10 cellular contexts compared by ENCODE assay signal in the genomic region with DNA sequence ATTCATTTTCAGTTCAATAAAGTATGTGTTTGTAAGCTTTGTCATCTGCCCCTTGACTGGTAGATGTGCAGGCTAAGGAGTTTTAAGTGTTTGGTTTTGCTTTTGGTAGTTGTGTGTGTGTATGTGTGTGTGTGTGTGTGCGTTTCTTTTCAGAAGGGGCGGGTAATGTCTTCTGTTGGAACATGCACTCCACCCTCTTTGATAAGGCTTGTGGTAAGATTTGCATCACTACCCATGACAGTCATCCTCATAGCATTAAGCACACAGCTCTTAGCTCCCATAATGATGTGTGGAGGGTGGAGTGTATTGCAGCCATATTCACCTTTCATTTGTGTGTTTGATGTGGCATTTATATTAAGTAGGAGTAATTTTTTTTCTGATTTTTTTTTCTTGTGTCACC.
A peak's percentile ranks its signal among the peaks of the same experiment; 100 is the strongest.
DNase-seq lines count a peak whose midpoint lies in the region; ATAC-seq, FAIRE-seq and TF ChIP-seq lines count a peak whose summit lies in the region.
"Had no signal": no experiment of that assay in that cellular context is flagged by ENCODE, and none has a peak within 500 bp of the region (broad histone marks: within the 10 kb centered on the region; RNA-seq: fewer than 3 reads in every experiment).

No MANE protein-coding gene starts in this region.

- ATAC-seq in GM19395 (IDR thresholded peaks at IDR 0.05; ENCODE audit: unreplicated experiment) (peak; percentile 70), HG03432 (IDR thresholded peaks at IDR 0.05; ENCODE audit: unreplicated experiment) (peak; percentile 54), GM21619 (IDR thresholded peaks at IDR 0.05; ENCODE audit: unreplicated experiment) (no peak)

- no peaks in the 10 kb centered on the region for H3K36me3 ChIP-seq in CD4-positive, alpha-beta memory T cell (ENCODE audit: insufficient read depth, low read length)
- no peaks in the 10 kb centered on the region for H3K36me3 ChIP-seq in bronchial epithelial cell (ENCODE audit: control insufficient read depth, insufficient read depth, low read length)

- TF ChIP-seq CTCF in bronchial epithelial cell (IDR thresholded peaks at IDR 0.05; ENCODE audit: insufficient read depth, low read length, severe bottlenecking) (peak; percentile 5), CD14-positive monocyte (IDR thresholded peaks at IDR 0.05) (no peak)

- H3K4me3 Mint-ChIP-seq in CD4-positive, alpha-beta memory T cell = no peak overlapping the region
- no peak overlapping the region for H3K4me3 Mint-ChIP-seq in CD14-positive monocyte

- DNase-seq in CD4-positive, alpha-beta memory T cell = peak; percentile 12 to 58 (median 24)
- DNase-seq in bronchial epithelial cell (ENCODE audit: low read depth) (peak; percentile 69), cerebellar cortex (ENCODE audit: low spot score) (no peak), CD14-positive monocyte (ENCODE audit: low spot score) (no peak), NCI-H187 treated with DMSO at 0.1 percent for 48 hours (lab: John Stamatoyannopoulos, UW) (no peak)
- DNase-seq: NCI-H1105 treated with DMSO at 0.1 percent for 48 hours had no signal

- H3K9me3 Mint-ChIP-seq in CD4-positive, alpha-beta memory T cell = no peaks in the 10 kb centered on the region
- no peaks in the 10 kb centered on the region for H3K9me3 Mint-ChIP-seq in CD14-positive monocyte

- no peak overlapping the region for H3K4me3 ChIP-seq in CD4-positive, alpha-beta memory T cell (ENCODE audit: low read length in 2 of 2)
- H3K4me3 ChIP-seq in bronchial epithelial cell (ENCODE audit: low read depth, low read length) = no peak overlapping the region

- peak overlapping the region in 3 of 7 donors; percentile 5 to 38 (median 17) for H3K27ac Mint-ChIP-seq in CD4-positive, alpha-beta memory T cell
- H3K27ac Mint-ChIP-seq in CD14-positive monocyte = no peak overlapping the region

- POLR2A ChIA-PET in CD4-positive, alpha-beta memory T cell (lab: Charles Lee; ENCODE audit: partially characterized antibody) = no interaction called here

- H3K27me3 Mint-ChIP-seq in CD4-positive, alpha-beta memory T cell = no peaks in the 10 kb centered on the region
- peaks cover 0 to 3% (median 0%) of the 10 kb centered on the region in 3 donors for H3K27me3 Mint-ChIP-seq in CD14-positive monocyte (ENCODE audit: low read depth in 3 of 3)

- H3K36me3 Mint-ChIP-seq in CD4-positive, alpha-beta memory T cell = peaks cover 6 to 17% of the 10 kb centered on the region in 2 donors
- peaks cover 44 to 64% of the 10 kb centered on the region in 2 donors for H3K36me3 Mint-ChIP-seq in CD14-positive monocyte

- no peaks in the 10 kb centered on the region for H3K27me3 ChIP-seq in CD4-positive, alpha-beta memory T cell (ENCODE audit: insufficient read depth, low read length)
- H3K27me3 ChIP-seq in bronchial epithelial cell (ENCODE audit: control insufficient read depth, insufficient read depth, low read length) = no peaks in the 10 kb centered on the region

- CTCF ChIA-PET in CD4-positive, alpha-beta memory T cell (lab: Charles Lee; ENCODE audit: partially characterized antibody) = no interaction called here

- no peaks in the 10 kb centered on the region for H3K9me3 ChIP-seq in CD4-positive, alpha-beta memory T cell (ENCODE audit: control insufficient read depth in 1 of 2, low read length in 2 of 2)

- peaks cover 0 to 9% (median 4%) of the 10 kb centered on the region in 4 donors for H3K4me1 Mint-ChIP-seq in CD4-positive, alpha-beta memory T cell
- H3K4me1 Mint-ChIP-seq in CD14-positive monocyte = no peaks in the 10 kb centered on the region

- no peak overlapping the region for H3K27ac ChIP-seq in CD4-positive, alpha-beta memory T cell (ENCODE audit: low read depth, low read length)

- no peaks in the 10 kb centered on the region for H3K4me1 ChIP-seq in CD4-positive, alpha-beta memory T cell (ENCODE audit: insufficient read depth, low read length)

- intact Hi-C loops in CD4-positive, alpha-beta memory T cell (cut with micrococcal nuclease) = no loop called here
- intact Hi-C loops in CD14-positive monocyte (cut with micrococcal nuclease) = no loop called here

- FAIRE-seq in bronchial epithelial cell (lab: Jason Lieb, UNC) = peak; percentile 64
- FAIRE-seq: G401.6 had no signal

Comparison
In these comparisons a context has a peak if more than half of its experiments do, and no peak if none do; other contexts are left out.
1. DNase-seq: peak in CD4-positive, alpha-beta memory T cell (5 of 5) and bronchial epithelial cell (single experiment); none in cerebellar cortex (single experiment), CD14-positive monocyte (single experiment) and NCI-H187 treated with DMSO at 0.1 percent for 48 hours (single experiment).